In genomic region chr1:40314721-40315238, GRCh38 we compare ENCODE assay signal across 1 cellular context.
TF ChIP-seq lines count a peak whose summit lies in the region.

No MANE protein-coding gene starts in this region.

TF ChIP-seq in neural cell, 6 proteins besides CTCF, POLR2A, EP300 and RAD21 (continued from another document):
- no peak for TF ChIP-seq EZH2 (IDR thresholded peaks at IDR 0.05; ENCODE audit: borderline replicate concordance, insufficient read depth, low read length, poor library complexity, severe bottlenecking)
- TF ChIP-seq TAF1 (IDR thresholded peaks at IDR 0.05; ENCODE audit: low read depth), result no peak
- no peak for TF ChIP-seq POLR2AphosphoS5 (IDR thresholded peaks at IDR 0.05)
- TF ChIP-seq MXI1 (conservative IDR thresholded peaks at IDR 0.05; ENCODE audit: poor library complexity, severe bottlenecking), result no peak
